8 cellular contexts compared by ENCODE assay signal in the genomic region with DNA sequence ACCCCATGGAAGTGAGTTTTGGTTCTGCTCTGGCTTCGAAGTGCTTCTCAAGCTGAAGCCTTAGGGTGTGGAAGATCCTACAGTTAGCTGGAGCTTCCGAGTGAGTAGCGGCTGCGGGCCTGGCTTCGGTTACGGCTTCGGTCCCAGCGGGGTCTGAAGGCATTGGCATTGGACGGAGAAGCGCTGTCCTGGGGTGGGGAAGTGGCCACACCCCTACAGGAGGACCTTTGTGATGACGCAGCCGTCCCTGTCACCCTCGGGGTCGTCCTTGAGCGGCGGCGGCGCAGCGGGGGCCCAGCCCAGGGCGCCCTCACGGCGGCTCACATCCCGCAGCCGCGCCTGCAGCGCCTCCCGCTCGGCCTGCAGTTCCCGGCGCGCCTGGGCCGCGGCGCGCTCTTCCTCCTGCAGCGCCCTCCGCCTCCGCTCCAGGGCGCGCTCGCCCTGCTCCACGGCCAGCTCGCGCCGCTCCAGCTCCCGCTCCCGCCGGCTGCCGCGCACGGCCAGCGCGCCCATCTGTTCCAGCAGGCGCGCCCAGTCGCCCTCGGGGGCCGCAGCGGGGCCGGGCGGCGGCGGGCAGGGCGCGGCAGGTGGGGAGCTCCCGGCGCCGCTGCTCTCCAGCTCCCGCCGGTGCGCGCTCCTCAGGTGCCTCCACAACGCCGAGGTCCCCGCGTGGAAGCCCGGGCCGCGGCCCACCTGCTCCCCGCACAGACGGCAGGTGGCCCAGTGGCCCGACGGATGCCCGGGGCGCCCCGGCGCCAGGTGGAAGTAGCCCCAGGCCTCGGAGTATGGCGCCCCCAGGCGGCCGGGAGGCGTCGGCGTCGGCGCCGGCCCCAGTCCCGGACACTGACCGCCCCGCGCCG. TPM values are rescaled to one million over a fixed set of nuclear protein-coding genes. Genes with fewer than 3 reads are reported as not detected.
DNase-seq lines count a peak whose midpoint lies in the region; ATAC-seq and TF ChIP-seq lines count a peak whose summit lies in the region.

No MANE protein-coding gene starts in this region.

- intact Hi-C loops in right cardiac atrium (cut with DNase I), result no loop called here
- intact Hi-C loops in psoas muscle (cut with DNase I), result loop anchor here in 1 of 2 donors (5.0 kb wide), 1 partner anchor 415 kb away; a partner anchor contains a TSS

- H3K4me1 ChIP-seq in right cardiac atrium (ENCODE audit: control insufficient read depth, insufficient read depth, low read length) (no peaks in the 10 kb centered on the region), psoas muscle (no peaks in the 10 kb centered on the region)

- WGBS in right cardiac atrium, result 5% methylated on average over 102 of the region's 102 CpGs
- 10 to 21% (median 11%) methylated on average over 64 to 102 of the region's 102 CpGs for WGBS in psoas muscle, 3 donors

- peak; percentile 79 for ATAC-seq in HG03108 (IDR thresholded peaks at IDR 0.05; ENCODE audit: unreplicated experiment)
- ATAC-seq in right cardiac atrium, result peak; percentile 90 to 91
- peak; percentile 78 to 93 (median 90) for ATAC-seq in psoas muscle

- H3K9me3 ChIP-seq in right cardiac atrium (ENCODE audit: control insufficient read depth, low read length) (no peaks in the 10 kb centered on the region), psoas muscle (no peaks in the 10 kb centered on the region)

- DNase-seq in activated CD4-positive, alpha-beta T cell treated with anti-CD3 and anti-CD28 coated beads for 24 hours (ENCODE audit: low read depth in 2 of 2), result peak; percentile 33 to 54
- no peak for DNase-seq in activated CD4-positive, alpha-beta T cell treated with anti-CD3 and anti-CD28 coated beads for 1 hour
- DNase-seq in SKM-1 (lab: John Stamatoyannopoulos, UW; ENCODE audit: unreplicated experiment) (peak; percentile 47), right cardiac atrium (peak; percentile 68 to 89 (median 88)), psoas muscle (peak; percentile 78 to 83), NAMALWA (ENCODE audit: low spot score) (no peak)

- peak overlapping the region; percentile 81 for H3K4me3 ChIP-seq in right cardiac atrium (ENCODE audit: low read length)
- peak overlapping the region; percentile 63 for H3K4me3 ChIP-seq in psoas muscle

- TF ChIP-seq CTCF in psoas muscle (IDR thresholded peaks at IDR 0.05), result peak; percentile 73

- peak overlapping the region; percentile 61 for H3K27ac ChIP-seq in angular gyrus (ENCODE audit: low read depth, low read length)
- peak overlapping the region; percentile 31 for H3K27ac ChIP-seq in right cardiac atrium (ENCODE audit: low read length)
- peak overlapping the region; percentile 42 for H3K27ac ChIP-seq in psoas muscle

- H3K27me3 ChIP-seq in right cardiac atrium (ENCODE audit: control insufficient read depth, insufficient read depth) (no peaks in the 10 kb centered on the region), psoas muscle (ENCODE audit: insufficient read depth in 3 of 3, low read length in 2 of 3) (no peaks in the 10 kb centered on the region)

- H3K36me3 ChIP-seq in psoas muscle (ENCODE audit: insufficient read depth in 1 of 2, low read depth in 1 of 2), result no peaks in the 10 kb centered on the region

RNA-seq across cellular contexts. Expression of a gene that starts 9.9 kb away (rescaled TPM):
- total RNA-seq in right cardiac atrium (10 to 100 TPM; 10.0 to 12.5 (median 10.5) TPM), psoas muscle (1 to 10 TPM; 1.4 to 3.8 (median 2.8) TPM)
- polyA plus RNA-seq in right cardiac atrium (5.7 TPM), psoas muscle (1 to 10 TPM; 1.3 to 1.4 (median 1.4) TPM)

RNA-seq across cellular contexts. Expression of a gene that starts 47.0 kb away (rescaled TPM):
- total RNA-seq in right cardiac atrium (10 to 100 TPM; 11.9 to 14.7 (median 14.6) TPM), psoas muscle (10 to 100 TPM; 13.4 to 17.8 (median 15.8) TPM)
- polyA plus RNA-seq in right cardiac atrium (7.6 TPM), psoas muscle (10 to 100 TPM in 2 of 3 donors, 1 to 10 TPM in 1; 8.0 to 20.3 (median 10.3) TPM)

Comparison
In these comparisons a context has a peak if more than half of its experiments do, and no peak if none do; other contexts are left out.
1. DNase-seq: peak in activated CD4-positive, alpha-beta T cell treated with anti-CD3 and anti-CD28 coated beads for 24 hours (2 of 2), SKM-1 (single experiment), right cardiac atrium (3 of 3) and psoas muscle (2 of 2); none in activated CD4-positive, alpha-beta T cell treated with anti-CD3 and anti-CD28 coated beads for 1 hour (single experiment) and NAMALWA (single experiment).
2. Peak in every context shown above with its lines, with median percentiles within 50 percentile points of each other: ATAC-seq and H3K27ac ChIP-seq.